13 cellular contexts compared by ENCODE assay signal in genomic region chr9:107559499-107560086, GRCh38.
A peak's percentile ranks its signal among the peaks of the same experiment; 100 is the strongest.
DNase-seq lines count a peak whose midpoint lies in the region; ATAC-seq, FAIRE-seq and TF ChIP-seq lines count a peak whose summit lies in the region.
"Had no signal": no experiment of that assay in that cellular context is flagged by ENCODE, and none has a peak within 500 bp of the region (broad histone marks: within the 10 kb centered on the region; RNA-seq: fewer than 3 reads in every experiment).

No MANE protein-coding gene starts in this region.

- H3K4me1 Mint-ChIP-seq in activated CD4-positive, alpha-beta T cell treated with anti-CD3 and anti-CD28 coated beads, Interleukin-2, amount 10 ng/mL, durations not matched to agents 7 days and 5 days: no peaks in the 10 kb centered on the region
- H3K4me1 Mint-ChIP-seq: B cell had no signal

- H3K9me3 ChIP-seq in Karpas-422 (ENCODE audit: low read length) (no peaks in the 10 kb centered on the region), mesenchymal stem cell (ENCODE audit: control insufficient read depth, low read length) (no peaks in the 10 kb centered on the region), breast epithelium (no peaks in the 10 kb centered on the region)
- H3K9me3 ChIP-seq: BLaER1 treated with 17β-estradiol and CSF1 and Interleukin-3, amounts not matched to agents 10 nM and 100 nM had no signal

- H3K4me2 ChIP-seq in Karpas-422 (ENCODE audit: low read depth, low read length, poor library complexity, severe bottlenecking) (no peak overlapping the region), mesenchymal stem cell (ENCODE audit: low read length, poor library complexity, severe bottlenecking) (no peak overlapping the region)
- H3K4me2 ChIP-seq: BLaER1 treated with 17β-estradiol and CSF1 and Interleukin-3, amounts not matched to agents 10 nM and 100 nM had no signal

- no peak overlapping the region for H2AK5ac ChIP-seq in mesenchymal stem cell (ENCODE audit: low read length, severe bottlenecking)

- H2AFZ ChIP-seq in Karpas-422 (ENCODE audit: low read length) (no peak overlapping the region), mesenchymal stem cell (ENCODE audit: low read depth, low read length) (no peak overlapping the region)

- H3K27me3 ChIP-seq in Karpas-422 (ENCODE audit: low read length) (no peaks in the 10 kb centered on the region), bronchial epithelial cell (ENCODE audit: control insufficient read depth, insufficient read depth, low read length) (no peaks in the 10 kb centered on the region), mesenchymal stem cell (ENCODE audit: control insufficient read depth in 1 of 2, insufficient read depth in 1 of 2, low read length in 2 of 2) (no peaks in the 10 kb centered on the region), breast epithelium (no peaks in the 10 kb centered on the region)
- H3K27me3 ChIP-seq: BLaER1 treated with 17β-estradiol and CSF1 and Interleukin-3, amounts not matched to agents 10 nM and 100 nM had no signal

- H2BK120ac ChIP-seq in mesenchymal stem cell (ENCODE audit: low read depth, low read length): no peak overlapping the region

- H2BK15ac ChIP-seq in mesenchymal stem cell (ENCODE audit: low read depth, poor library complexity, severe bottlenecking): no peak overlapping the region

- no peaks in the 10 kb centered on the region for H3K9me2 ChIP-seq in Karpas-422 (replicated peaks; ENCODE audit: insufficient read depth, low read length)

- H3K27ac ChIP-seq in Karpas-422 (ENCODE audit: low read length) (no peak overlapping the region), mesenchymal stem cell (ENCODE audit: low read length, poor library complexity, severe bottlenecking) (no peak overlapping the region), breast epithelium (no peak overlapping the region)
- H3K27ac ChIP-seq: BLaER1 treated with 17β-estradiol and CSF1 and Interleukin-3, amounts not matched to agents 10 nM and 100 nM had no signal

- no peak overlapping the region for H3K27ac Mint-ChIP-seq in activated CD4-positive, alpha-beta T cell treated with anti-CD3 and anti-CD28 coated beads, Interleukin-2, amount 10 ng/mL, durations not matched to agents 7 days and 5 days
- H3K27ac Mint-ChIP-seq: B cell; CD8-positive, alpha-beta T cell had no signal

- H3K79me1 ChIP-seq in mesenchymal stem cell (replicated peaks; ENCODE audit: low read length, poor library complexity, severe bottlenecking): no peaks in the 10 kb centered on the region

- H2BK5ac ChIP-seq in mesenchymal stem cell (ENCODE audit: low read depth, low read length, poor library complexity, severe bottlenecking): peak overlapping the region; percentile 12

- H3K9ac ChIP-seq in Karpas-422 (ENCODE audit: low read length) (no peak overlapping the region), mesenchymal stem cell (ENCODE audit: low read length) (no peak overlapping the region)
- H3K9ac ChIP-seq: BLaER1 treated with 17β-estradiol and CSF1 and Interleukin-3, amounts not matched to agents 10 nM and 100 nM had no signal

- POLR2A ChIA-PET in activated CD4-positive, alpha-beta T cell treated with anti-CD3 and anti-CD28 coated beads, Interleukin-2, amount 10 ng/mL, durations not matched to agents 7 days and 5 days (lab: Charles Lee): no interaction called here

- no peak overlapping the region for H3K4me3 ChIP-seq in Karpas-422 (ENCODE audit: low read length)
- H3K4me3 ChIP-seq in bronchial epithelial cell (ENCODE audit: low read depth, low read length): no peak overlapping the region
- no peak overlapping the region for H3K4me3 ChIP-seq in mesenchymal stem cell (ENCODE audit: insufficient read depth in 1 of 2, low read depth in 1 of 2, low read length in 2 of 2)
- no peak overlapping the region for H3K4me3 ChIP-seq in breast epithelium
- H3K4me3 ChIP-seq: BLaER1 treated with 17β-estradiol and CSF1 and Interleukin-3, amounts not matched to agents 10 nM and 100 nM had no signal

- H3K4me3 Mint-ChIP-seq in activated CD4-positive, alpha-beta T cell treated with anti-CD3 and anti-CD28 coated beads, Interleukin-2, amount 10 ng/mL, durations not matched to agents 7 days and 5 days: no peak overlapping the region
- H3K4me3 Mint-ChIP-seq: B cell; CD8-positive, alpha-beta T cell had no signal

- H3K23ac ChIP-seq in mesenchymal stem cell (ENCODE audit: low read length in 2 of 2): no peak overlapping the region

- H3K18ac ChIP-seq in mesenchymal stem cell (ENCODE audit: low read depth in 1 of 2, low read length in 2 of 2): no peak overlapping the region

- peak; percentile 79 for FAIRE-seq in bronchial epithelial cell (lab: Jason Lieb, UNC)

- H4K91ac ChIP-seq in mesenchymal stem cell (ENCODE audit: low read length): no peak overlapping the region

- CTCF ChIA-PET in activated CD4-positive, alpha-beta T cell treated with anti-CD3 and anti-CD28 coated beads, Interleukin-2, amount 10 ng/mL, durations not matched to agents 7 days and 5 days (lab: Charles Lee): no interaction called here

- H3K4me1 ChIP-seq in Karpas-422 (ENCODE audit: low read length) (no peaks in the 10 kb centered on the region), mesenchymal stem cell (ENCODE audit: control insufficient read depth, insufficient read depth, low read depth, low read length) (no peaks in the 10 kb centered on the region), breast epithelium (no peaks in the 10 kb centered on the region)

- no peaks in the 10 kb centered on the region for H3K36me3 ChIP-seq in Karpas-422 (ENCODE audit: insufficient read depth, low read length)
- H3K36me3 ChIP-seq in bronchial epithelial cell (ENCODE audit: control insufficient read depth, insufficient read depth, low read length): no peaks in the 10 kb centered on the region
- H3K36me3 ChIP-seq in mesenchymal stem cell (ENCODE audit: control insufficient read depth in 1 of 2, insufficient read depth in 2 of 2, low read depth in 1 of 2, low read length in 2 of 2): no peaks in the 10 kb centered on the region
- H3K36me3 ChIP-seq in breast epithelium: no peaks in the 10 kb centered on the region
- H3K36me3 ChIP-seq: BLaER1 treated with 17β-estradiol and CSF1 and Interleukin-3, amounts not matched to agents 10 nM and 100 nM had no signal

- H4K20me1 ChIP-seq in Karpas-422 (ENCODE audit: insufficient read depth, low read depth, low read length): no peaks in the 10 kb centered on the region
- H4K20me1 ChIP-seq: BLaER1 treated with 17β-estradiol and CSF1 and Interleukin-3, amounts not matched to agents 10 nM and 100 nM had no signal

- intact Hi-C loops in breast epithelium (cut with DNase I; ENCODE audit: low total_unique reads): no loop called here

- H3K79me2 ChIP-seq in Karpas-422 (ENCODE audit: low read length): no peaks in the 10 kb centered on the region

- no peak for TF ChIP-seq POLR2A in breast epithelium (IDR thresholded peaks at IDR 0.05)

- no peak for ATAC-seq in GM21619 (IDR thresholded peaks at IDR 0.05; ENCODE audit: unreplicated experiment)
- ATAC-seq: CD8-positive, alpha-beta T cell had no signal

- H2BK12ac ChIP-seq in mesenchymal stem cell (ENCODE audit: low read length in 2 of 2): no peak overlapping the region

- H3K36me3 Mint-ChIP-seq in activated CD4-positive, alpha-beta T cell treated with anti-CD3 and anti-CD28 coated beads, Interleukin-2, amount 10 ng/mL, durations not matched to agents 7 days and 5 days (ENCODE audit: low read depth): no peaks in the 10 kb centered on the region
- H3K36me3 Mint-ChIP-seq: CD8-positive, alpha-beta T cell had no signal

- no peak overlapping the region for H4K8ac ChIP-seq in mesenchymal stem cell (ENCODE audit: low read length)

- TF ChIP-seq CTCF in bronchial epithelial cell (IDR thresholded peaks at IDR 0.05; ENCODE audit: insufficient read depth, low read length, severe bottlenecking) (no peak), breast epithelium (IDR thresholded peaks at IDR 0.05) (no peak)

- peaks cover 2% of the 10 kb centered on the region for H3K9me3 Mint-ChIP-seq in activated CD4-positive, alpha-beta T cell treated with anti-CD3 and anti-CD28 coated beads, Interleukin-2, amount 10 ng/mL, durations not matched to agents 7 days and 5 days
- H3K9me3 Mint-ChIP-seq: CD8-positive, alpha-beta T cell had no signal

- no peaks in the 10 kb centered on the region for H3K27me3 Mint-ChIP-seq in activated CD4-positive, alpha-beta T cell treated with anti-CD3 and anti-CD28 coated beads, Interleukin-2, amount 10 ng/mL, durations not matched to agents 7 days and 5 days
- H3K27me3 Mint-ChIP-seq: B cell had no signal

- DNase-seq in Karpas-422 (peak; percentile 29), bronchial epithelial cell (ENCODE audit: low read depth) (no peak), mesenchymal stem cell (no peak), breast epithelium (ENCODE audit: low spot score in 2 of 2) (no peak)
- DNase-seq in activated CD4-positive, alpha-beta T cell treated with anti-CD3 and anti-CD28 coated beads, Interleukin-2, amount 10 ng/mL, durations not matched to agents 7 days and 5 days: no peak
- DNase-seq: Calu3; CD8-positive, alpha-beta T cell; DMS79 treated with DMSO at 0.1 percent for 48 hours; GF-D8; HCEC 1CT had no signal

- no peak overlapping the region for H3K4ac ChIP-seq in mesenchymal stem cell (ENCODE audit: low read depth in 1 of 2, low read length in 2 of 2)

- H3K14ac ChIP-seq in mesenchymal stem cell (ENCODE audit: low read length in 2 of 2): no peak overlapping the region

- 90% methylated on average over 9 of the region's 9 CpGs for WGBS in mesenchymal stem cell
